ENCODE assay signal across 27 cellular contexts in the genomic region with DNA sequence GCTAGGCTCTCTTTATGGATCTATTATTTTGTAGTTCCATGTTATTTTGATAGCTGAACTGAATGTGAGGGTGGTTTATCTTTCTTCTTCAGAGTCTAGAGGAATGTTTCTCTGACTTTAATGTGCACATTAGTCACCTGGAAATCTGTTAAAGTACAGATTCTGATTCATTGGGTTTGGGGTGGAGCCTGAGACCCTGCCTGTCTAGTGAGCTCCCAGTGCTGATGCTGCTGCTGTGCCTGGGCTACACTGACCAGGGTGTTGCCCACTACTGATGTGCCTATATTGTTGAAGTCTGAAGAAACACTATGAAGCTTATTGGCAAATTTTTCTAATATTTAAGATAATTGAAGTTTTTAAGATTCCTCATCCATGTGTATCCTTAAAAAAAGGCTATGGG. TPM values are rescaled to one million over a fixed set of nuclear protein-coding genes. Genes with fewer than 3 reads are reported as not detected.
DNase-seq lines count a peak whose midpoint lies in the region; ATAC-seq, FAIRE-seq and TF ChIP-seq lines count a peak whose summit lies in the region.
"Had no signal": no experiment of that assay in that cellular context is flagged by ENCODE, and none has a peak within 500 bp of the region (broad histone marks: within the 10 kb centered on the region; RNA-seq: fewer than 3 reads in every experiment).

No MANE protein-coding gene starts in this region.

- H3K4ac ChIP-seq in trophoblast cell (ENCODE audit: low read depth, low read length) = no peak overlapping the region

- ATAC-seq in RWPE2 (ENCODE audit: low read depth) = peak; percentile 60
- ATAC-seq: activated CD8-positive, alpha-beta memory T cell treated with anti-CD3 and anti-CD28 coated beads, Interleukin-2, amount 10 ng/mL, durations not matched to agents 7 days and 5 days; stimulated activated memory B cell treated with anti-CD40 and anti-IgM and Interleukin-4, amounts not matched to agents 10 μg/mL and 1 μg/mL and 100 μg/mL, for 72 hours; upper lobe of right lung had no signal

- H3K9me3 ChIP-seq in RWPE2 (ENCODE audit: severe bottlenecking) (no peaks in the 10 kb centered on the region), trophoblast cell (ENCODE audit: insufficient read depth, low read depth, low read length) (no peaks in the 10 kb centered on the region), thyroid gland (no peaks in the 10 kb centered on the region), vagina (no peaks in the 10 kb centered on the region)
- H3K9me3 ChIP-seq: ovary, upper lobe of right lung had no signal

- no peak overlapping the region for H3K18ac ChIP-seq in trophoblast cell (ENCODE audit: low read length)

- no peak overlapping the region for H3K14ac ChIP-seq in trophoblast cell (ENCODE audit: low read length)

- no peak overlapping the region for H3K23ac ChIP-seq in trophoblast cell (ENCODE audit: low read length)

- no peak overlapping the region for H3K27ac ChIP-seq in RWPE2 (ENCODE audit: poor library complexity, severe bottlenecking)
- no peak overlapping the region for H3K27ac ChIP-seq in trophoblast cell (ENCODE audit: low read depth, low read length)
- no peak overlapping the region for H3K27ac ChIP-seq in thyroid gland
- no peak overlapping the region for H3K27ac ChIP-seq in vagina
- H3K27ac ChIP-seq: dorsolateral prefrontal cortex, ovary, skin epidermis, upper lobe of right lung had no signal

- peaks cover 27% of the 10 kb centered on the region for H3K36me3 ChIP-seq in RWPE2 (ENCODE audit: low read depth)
- H3K36me3 ChIP-seq in bronchial epithelial cell (ENCODE audit: control insufficient read depth, insufficient read depth, low read length) = peaks cover 5% of the 10 kb centered on the region
- H3K36me3 ChIP-seq in trophoblast cell (ENCODE audit: control insufficient read depth in 1 of 2, insufficient read depth in 2 of 2, low read length in 2 of 2) = peaks cover 4 to 5% of the 10 kb centered on the region in 2 experiments
- peaks cover 3 to 8% of the 10 kb centered on the region in 2 donors for H3K36me3 ChIP-seq in thyroid gland
- peaks cover 0 to 10% of the 10 kb centered on the region in 2 donors for H3K36me3 ChIP-seq in vagina
- H3K36me3 ChIP-seq: ovary had no signal

- FAIRE-seq in bronchial epithelial cell (lab: Jason Lieb, UNC) = no peak
- FAIRE-seq: GM18507, H1 had no signal

- H3K4me3 ChIP-seq in RWPE2 (ENCODE audit: severe bottlenecking) (no peak overlapping the region), bronchial epithelial cell (ENCODE audit: low read depth, low read length) (no peak overlapping the region), trophoblast cell (ENCODE audit: low read depth, low read length) (no peak overlapping the region), thyroid gland (replicated peaks in 1 of 3) (no peak overlapping the region), vagina (no peak overlapping the region)
- H3K4me3 ChIP-seq: dorsolateral prefrontal cortex, ovary, skin epidermis, upper lobe of right lung had no signal

- DNase-seq in HT1080 (ENCODE audit: low read depth) (peak; percentile 46), RWPE2 (ENCODE audit: low spot score) (no peak), bronchial epithelial cell (ENCODE audit: low read depth) (peak; percentile 55), trophoblast cell (peak; percentile 57 to 69), GDM1 (lab: John Stamatoyannopoulos, UW) (no peak), HK-2 (ENCODE audit: unreplicated experiment) (no peak), thyroid gland (no peak), vagina (ENCODE audit: extremely low spot score in 2 of 2) (no peak)
- DNase-seq: activated CD4-positive, CD25-positive, alpha-beta regulatory T cell; activated CD8-positive, alpha-beta memory T cell treated with anti-CD3 and anti-CD28 coated beads, Interleukin-2, amount 10 ng/mL, durations not matched to agents 7 days and 5 days; activated gamma-delta T cell treated with Interleukin-2 at 50 U/mL for 16 hours; activated T-cell treated with anti-CD3 and anti-CD28 coated beads, Interleukin-2, amount 50 U/mL, for 48 hours; Calu3; cerebellar nuclear complex; dorsolateral prefrontal cortex; hippocampal formation; NCI-H1694; NCI-H510A; ovary; RPMI8226; substantia nigra; T-helper 1 cell; upper lobe of right lung had no signal

- no peak overlapping the region for H2AFZ ChIP-seq in trophoblast cell (ENCODE audit: insufficient read depth, low read length, poor library complexity)

- no peaks in the 10 kb centered on the region for H3K4me1 ChIP-seq in RWPE2 (ENCODE audit: insufficient read depth, poor library complexity, severe bottlenecking)
- H3K4me1 ChIP-seq in trophoblast cell (ENCODE audit: control insufficient read depth in 1 of 2, insufficient read depth in 2 of 2, low read length in 2 of 2) = peaks cover 2% of the 10 kb centered on the region in 2 experiments
- no peaks in the 10 kb centered on the region for H3K4me1 ChIP-seq in thyroid gland
- peaks cover 9% of the 10 kb centered on the region for H3K4me1 ChIP-seq in vagina
- H3K4me1 ChIP-seq: upper lobe of right lung had no signal

- H3K9ac ChIP-seq in trophoblast cell (ENCODE audit: low read length) = no peak overlapping the region

- H3K4me2 ChIP-seq in trophoblast cell (ENCODE audit: low read length) = no peak overlapping the region

- no peak overlapping the region for H4K8ac ChIP-seq in trophoblast cell (ENCODE audit: low read depth, low read length)

- no peak overlapping the region for H4K91ac ChIP-seq in trophoblast cell (ENCODE audit: low read depth, low read length)

- H3K79me2 ChIP-seq in trophoblast cell (ENCODE audit: control insufficient read depth, insufficient read depth, low read length, poor library complexity) = no peaks in the 10 kb centered on the region

- peaks cover 1% of the 10 kb centered on the region for H3K79me1 ChIP-seq in trophoblast cell (ENCODE audit: low read length)

- no peak for TF ChIP-seq POLR2A in thyroid gland (IDR thresholded peaks at IDR 0.05)
- TF ChIP-seq POLR2A in vagina (IDR thresholded peaks at IDR 0.05) = no peak

- no peak overlapping the region for H2BK120ac ChIP-seq in trophoblast cell (ENCODE audit: insufficient read depth, low read length, poor library complexity)

- no peak overlapping the region for H2BK5ac ChIP-seq in trophoblast cell (ENCODE audit: low read depth, low read length, poor library complexity)

- no peak overlapping the region for H2BK12ac ChIP-seq in trophoblast cell (ENCODE audit: low read length)

- intact Hi-C loops in thyroid gland (cut with DNase I) (no loop called here), vagina (cut with DNase I) (no loop called here)

- H4K12ac ChIP-seq in trophoblast cell (ENCODE audit: low read depth, low read length) = no peak overlapping the region

- no peak overlapping the region for H2AK5ac ChIP-seq in trophoblast cell (ENCODE audit: low read length)

- TF ChIP-seq CTCF in RWPE2 (IDR thresholded peaks at IDR 0.05; ENCODE audit: poor library complexity, severe bottlenecking) (no peak), bronchial epithelial cell (IDR thresholded peaks at IDR 0.05; ENCODE audit: insufficient read depth, low read length, severe bottlenecking) (no peak), thyroid gland (IDR thresholded peaks at IDR 0.05) (no peak), vagina (IDR thresholded peaks at IDR 0.05) (no peak)

- H3K27me3 ChIP-seq in RWPE2 (ENCODE audit: insufficient read depth, poor library complexity, severe bottlenecking) = no peaks in the 10 kb centered on the region
- H3K27me3 ChIP-seq in bronchial epithelial cell (ENCODE audit: control insufficient read depth, insufficient read depth, low read length) = no peaks in the 10 kb centered on the region
- no peaks in the 10 kb centered on the region for H3K27me3 ChIP-seq in trophoblast cell (ENCODE audit: insufficient read depth, low read length)
- no peaks in the 10 kb centered on the region for H3K27me3 ChIP-seq in thyroid gland
- no peaks in the 10 kb centered on the region for H3K27me3 ChIP-seq in vagina
- H3K27me3 ChIP-seq: dorsolateral prefrontal cortex, ovary, upper lobe of right lung had no signal

RNA-seq across cellular contexts. Expression of gene CD46, which starts 35.9 kb away (rescaled TPM):
- total RNA-seq in HT1080 (2014; rRNA removed; shearing (Covaris generic)) = 50.3 and 56.7 TPM in 2 replicates
- polyA plus RNA-seq in HT1080 (2015; cell fraction: cytosol; rRNA removed) = 91.6 and 108 TPM in 2 replicates
- polyA plus RNA-seq in HT1080 (2015; cell fraction: nucleus; rRNA removed) = 526 and 613 TPM in 2 replicates
- total RNA-seq in bronchial epithelial cell = 128 and 192 TPM in 2 replicates
- polyA plus RNA-seq in trophoblast cell (2013) = 93.3 and 100 TPM in 2 replicates
- total RNA-seq in thyroid gland = 100 to 1,000 TPM; 135 to 275 (median 180) TPM
- 143 TPM for total RNA-seq in vagina

Comparison
In these comparisons a context has a peak if more than half of its experiments do, and no peak if none do; other contexts are left out.
1. DNase-seq: peak in HT1080 (single experiment), bronchial epithelial cell (single experiment) and trophoblast cell (2 of 2); none in RWPE2 (single experiment), GDM1 (single experiment), HK-2 (single experiment), thyroid gland (0 of 2) and vagina (0 of 2).